In the genomic region with DNA sequence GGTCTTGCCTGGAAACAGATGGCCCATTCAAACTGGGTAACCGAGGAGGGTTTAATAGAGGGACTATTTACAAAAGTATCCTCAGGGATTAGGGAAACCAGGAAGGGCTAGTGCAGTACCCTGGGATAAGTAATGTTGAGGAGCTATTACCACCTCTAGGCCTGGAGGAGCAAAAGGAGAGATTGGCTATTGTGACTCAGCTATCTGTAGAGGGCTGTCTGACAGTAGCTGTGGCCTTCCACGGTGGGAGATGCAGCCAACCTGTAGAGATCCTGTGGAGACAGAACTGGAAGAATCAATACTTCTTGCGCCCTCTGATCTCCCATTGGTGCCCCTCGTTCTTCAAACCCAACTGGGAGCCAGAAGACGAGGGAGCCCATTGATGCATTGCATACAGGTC, we compare ENCODE assay signal across 19 cellular contexts. TPM values are rescaled to one million over a fixed set of nuclear protein-coding genes. Genes with fewer than 3 reads are reported as not detected.
DNase-seq lines count a peak whose midpoint lies in the region; ATAC-seq lines count a peak whose summit lies in the region.
"Had no signal": no experiment of that assay in that cellular context is flagged by ENCODE, and none has a peak within 500 bp of the region (broad histone marks: within the 10 kb centered on the region; RNA-seq: fewer than 3 reads in every experiment).

No MANE protein-coding gene starts in this region.

- in situ Hi-C loops in KBM-7 (cut with MboI; ENCODE audit: low pct_unique_long_range_greater_than_20kb, low sequenced_read_pairs): no loop called here

- CTCF ChIA-PET in activated CD4-positive, alpha-beta T cell treated with anti-CD3 and anti-CD28 coated beads for 36 hours (lab: Charles Lee): no interaction called here

- no peak overlapping the region for H3K27ac Mint-ChIP-seq in activated CD4-positive, alpha-beta T cell treated with anti-CD3 and anti-CD28 coated beads for 36 hours
- no peak overlapping the region for H3K27ac Mint-ChIP-seq in activated T-helper 17 cell treated with anti-CD3 and anti-CD28 coated beads, Interleukin-2, amount 50 U/mL, for 72 hours
- H3K27ac Mint-ChIP-seq: stimulated activated naive B cell treated with anti-CD40 and anti-IgM and Interleukin-4, amounts not matched to agents 10 μg/mL and 1 μg/mL and 100 μg/mL, for 72 hours had no signal

- intact Hi-C loops in activated CD4-positive, alpha-beta T cell treated with anti-CD3 and anti-CD28 coated beads for 36 hours (cut with DNase I, micrococcal nuclease): no loop called here

- peak; percentile 10 for DNase-seq in activated CD4-positive, alpha-beta T cell treated with anti-CD3 and anti-CD28 coated beads for 36 hours
- no peak for DNase-seq in activated CD4-positive, alpha-beta T cell treated with anti-CD3 and anti-CD28 coated beads for 4 hours
- DNase-seq in ELF-1 (ENCODE audit: low read depth, low spot score) (peak; percentile 28), KBM-7 (peak; percentile 32), NCI-H1436 (lab: John Stamatoyannopoulos, UW) (no peak)
- no peak for DNase-seq in effector CD8-positive, alpha-beta T cell (lab: John Stamatoyannopoulos, UW)
- DNase-seq: activated naive CD4-positive, alpha-beta T cell treated with Interleukin-2 at 50 U/mL for 16 hours; activated T-cell treated with anti-CD3 and anti-CD28 coated beads, Interleukin-2, amount 50 U/mL, for 1 hour; COR-L47; DMS53; left lung; NCI-H2081 treated with DMSO at 0.1 percent for 48 hours; NCI-H446 treated with DMSO at 0.1 percent for 48 hours; sigmoid colon; stimulated activated naive B cell treated with anti-CD40 and anti-IgM and Interleukin-4, amounts not matched to agents 10 μg/mL and 1 μg/mL and 100 μg/mL, for 72 hours; uterus had no signal

- peaks cover 3% of the 10 kb centered on the region for H3K4me1 Mint-ChIP-seq in activated CD4-positive, alpha-beta T cell treated with anti-CD3 and anti-CD28 coated beads for 36 hours
- H3K4me1 Mint-ChIP-seq in activated T-helper 17 cell treated with anti-CD3 and anti-CD28 coated beads, Interleukin-2, amount 50 U/mL, for 72 hours: peaks cover 6% of the 10 kb centered on the region
- H3K4me1 Mint-ChIP-seq: stimulated activated naive B cell treated with anti-CD40 and anti-IgM and Interleukin-4, amounts not matched to agents 10 μg/mL and 1 μg/mL and 100 μg/mL, for 72 hours had no signal

- H3K4me3 Mint-ChIP-seq in activated CD4-positive, alpha-beta T cell treated with anti-CD3 and anti-CD28 coated beads for 36 hours: no peak overlapping the region
- H3K4me3 Mint-ChIP-seq in activated T-helper 17 cell treated with anti-CD3 and anti-CD28 coated beads, Interleukin-2, amount 50 U/mL, for 72 hours: no peak overlapping the region
- H3K4me3 Mint-ChIP-seq: stimulated activated naive B cell treated with anti-CD40 and anti-IgM and Interleukin-4, amounts not matched to agents 10 μg/mL and 1 μg/mL and 100 μg/mL, for 72 hours had no signal

- H3K9me3 Mint-ChIP-seq in activated CD4-positive, alpha-beta T cell treated with anti-CD3 and anti-CD28 coated beads for 36 hours (ENCODE audit: low read depth): no peaks in the 10 kb centered on the region
- H3K9me3 Mint-ChIP-seq in activated T-helper 17 cell treated with anti-CD3 and anti-CD28 coated beads, Interleukin-2, amount 50 U/mL, for 72 hours: no peaks in the 10 kb centered on the region
- H3K9me3 Mint-ChIP-seq: stimulated activated naive B cell treated with anti-CD40 and anti-IgM and Interleukin-4, amounts not matched to agents 10 μg/mL and 1 μg/mL and 100 μg/mL, for 72 hours had no signal

- POLR2A ChIA-PET in activated CD4-positive, alpha-beta T cell treated with anti-CD3 and anti-CD28 coated beads for 36 hours (lab: Charles Lee): no interaction called here

- ATAC-seq in activated CD4-positive, alpha-beta T cell treated with anti-CD3 and anti-CD28 coated beads for 36 hours: peak; percentile 65
- ATAC-seq in activated T-helper 17 cell treated with anti-CD3 and anti-CD28 coated beads, Interleukin-2, amount 50 U/mL, for 72 hours (replicated peaks): peak; percentile 53
- ATAC-seq in HG02938 (IDR thresholded peaks at IDR 0.05; ENCODE audit: unreplicated experiment): no peak
- ATAC-seq: left lung, SK-N-SH treated with all-trans-retinoic acid at 6 μM for 48 hours had no signal

- H3K27me3 Mint-ChIP-seq in activated CD4-positive, alpha-beta T cell treated with anti-CD3 and anti-CD28 coated beads for 36 hours: peaks cover 7% of the 10 kb centered on the region
- H3K27me3 Mint-ChIP-seq in activated T-helper 17 cell treated with anti-CD3 and anti-CD28 coated beads, Interleukin-2, amount 50 U/mL, for 72 hours: peaks cover 5% of the 10 kb centered on the region

- H3K36me3 Mint-ChIP-seq in activated CD4-positive, alpha-beta T cell treated with anti-CD3 and anti-CD28 coated beads for 36 hours (ENCODE audit: low read depth): no peaks in the 10 kb centered on the region
- H3K36me3 Mint-ChIP-seq in activated T-helper 17 cell treated with anti-CD3 and anti-CD28 coated beads, Interleukin-2, amount 50 U/mL, for 72 hours (ENCODE audit: low read depth): no peaks in the 10 kb centered on the region

RNA-seq across cellular contexts. Expression of gene RPS6KA3, which starts 34.1 kb away (rescaled TPM):
- total RNA-seq in activated CD4-positive, alpha-beta T cell treated with anti-CD3 and anti-CD28 coated beads for 36 hours: 10 to 100 TPM; 40.7 to 41.5 TPM
- total RNA-seq in activated T-helper 17 cell treated with anti-CD3 and anti-CD28 coated beads, Interleukin-2, amount 50 U/mL, for 72 hours: 10 to 100 TPM; 53.4 to 64.9 TPM

Comparison
In these comparisons a context has a peak if more than half of its experiments do, and no peak if none do; other contexts are left out.
1. DNase-seq: peak in activated CD4-positive, alpha-beta T cell treated with anti-CD3 and anti-CD28 coated beads for 36 hours (single experiment), ELF-1 (single experiment) and KBM-7 (single experiment); none in activated CD4-positive, alpha-beta T cell treated with anti-CD3 and anti-CD28 coated beads for 4 hours (0 of 2), effector CD8-positive, alpha-beta T cell (single experiment) and NCI-H1436 (single experiment).